11 cellular contexts compared by ENCODE assay signal in genomic region chr4:98794565-98795205, GRCh38.
DNase-seq lines count a peak whose midpoint lies in the region; ATAC-seq and TF ChIP-seq lines count a peak whose summit lies in the region.
"Had no signal": no experiment of that assay in that cellular context is flagged by ENCODE, and none has a peak within 500 bp of the region (broad histone marks: within the 10 kb centered on the region; RNA-seq: fewer than 3 reads in every experiment).

No MANE protein-coding gene starts in this region.

- no peaks in the 10 kb centered on the region for H3K36me3 Mint-ChIP-seq in activated T-helper 17 cell treated with anti-CD3 and anti-CD28 coated beads, Interleukin-2, amount 50 U/mL, for 72 hours (ENCODE audit: low read depth)

- H3K4me3 Mint-ChIP-seq in activated T-helper 17 cell treated with anti-CD3 and anti-CD28 coated beads, Interleukin-2, amount 50 U/mL, for 72 hours, result no peak overlapping the region

- H3K36me3 ChIP-seq in tibial artery, result no peaks in the 10 kb centered on the region
- H3K36me3 ChIP-seq: SJSA1 had no signal

- peaks cover 5% of the 10 kb centered on the region for H3K4me1 Mint-ChIP-seq in activated T-helper 17 cell treated with anti-CD3 and anti-CD28 coated beads, Interleukin-2, amount 50 U/mL, for 72 hours

- H3K4me1 ChIP-seq in tibial artery, result no peaks in the 10 kb centered on the region
- H3K4me1 ChIP-seq: SJSA1 had no signal

- ATAC-seq in activated T-helper 17 cell treated with anti-CD3 and anti-CD28 coated beads, Interleukin-2, amount 50 U/mL, for 72 hours (replicated peaks), result peak; percentile 99
- no peak for ATAC-seq in GM18502 (IDR thresholded peaks at IDR 0.05; ENCODE audit: poor library complexity, unreplicated experiment)
- ATAC-seq in HG03520 (IDR thresholded peaks at IDR 0.05; ENCODE audit: unreplicated experiment), result no peak

- no peaks in the 10 kb centered on the region for H3K27me3 Mint-ChIP-seq in activated T-helper 17 cell treated with anti-CD3 and anti-CD28 coated beads, Interleukin-2, amount 50 U/mL, for 72 hours

- H3K4me3 ChIP-seq in tibial artery, result no peak overlapping the region
- H3K4me3 ChIP-seq: SJSA1 had no signal

- H3K9me3 ChIP-seq in tibial artery, result no peaks in the 10 kb centered on the region
- H3K9me3 ChIP-seq: SJSA1 had no signal

- DNase-seq in activated CD8-positive, alpha-beta memory T cell treated with anti-CD3 and anti-CD28 coated beads, Interleukin-2, amount 50 U/mL, for 4 hours, result peak; percentile 23
- no peak for DNase-seq in activated CD8-positive, alpha-beta memory T cell treated with anti-CD3 and anti-CD28 coated beads, Interleukin-2, amount 50 U/mL, for 48 hours
- DNase-seq in islet precursor cell, result peak; percentile 86
- peak; percentile 6 for DNase-seq in stimulated activated CD8-positive, alpha-beta memory T cell treated with anti-CD3 and anti-CD28 coated beads, Interleukin-7, amount 100 ng/mL, for 4 hours (ENCODE audit: low read depth in 2 of 2)
- no peak for DNase-seq in tibial artery
- DNase-seq: amniotic stem cell had no signal

- intact Hi-C loops in tibial artery (cut with DNase I; ENCODE audit: low total_unique reads), result no loop called here

- no peak overlapping the region for H3K27ac Mint-ChIP-seq in activated T-helper 17 cell treated with anti-CD3 and anti-CD28 coated beads, Interleukin-2, amount 50 U/mL, for 72 hours

- no peak for TF ChIP-seq CTCF in tibial artery (IDR thresholded peaks at IDR 0.05)

- no peaks in the 10 kb centered on the region for H3K9me3 Mint-ChIP-seq in activated T-helper 17 cell treated with anti-CD3 and anti-CD28 coated beads, Interleukin-2, amount 50 U/mL, for 72 hours

- no peaks in the 10 kb centered on the region for H3K27me3 ChIP-seq in tibial artery
- H3K27me3 ChIP-seq: SJSA1 had no signal

- H3K27ac ChIP-seq in tibial artery, result no peak overlapping the region
- H3K27ac ChIP-seq: C4-2B, SJSA1 had no signal

Comparison
In these comparisons a context has a peak if more than half of its experiments do, and no peak if none do; other contexts are left out.
1. DNase-seq: peak in activated CD8-positive, alpha-beta memory T cell treated with anti-CD3 and anti-CD28 coated beads, Interleukin-2, amount 50 U/mL, for 4 hours (single experiment), islet precursor cell (single experiment) and stimulated activated CD8-positive, alpha-beta memory T cell treated with anti-CD3 and anti-CD28 coated beads, Interleukin-7, amount 100 ng/mL, for 4 hours (2 of 2); none in activated CD8-positive, alpha-beta memory T cell treated with anti-CD3 and anti-CD28 coated beads, Interleukin-2, amount 50 U/mL, for 48 hours (single experiment) and tibial artery (0 of 2).